1 cellular context compared by ENCODE assay signal in the genomic region with DNA sequence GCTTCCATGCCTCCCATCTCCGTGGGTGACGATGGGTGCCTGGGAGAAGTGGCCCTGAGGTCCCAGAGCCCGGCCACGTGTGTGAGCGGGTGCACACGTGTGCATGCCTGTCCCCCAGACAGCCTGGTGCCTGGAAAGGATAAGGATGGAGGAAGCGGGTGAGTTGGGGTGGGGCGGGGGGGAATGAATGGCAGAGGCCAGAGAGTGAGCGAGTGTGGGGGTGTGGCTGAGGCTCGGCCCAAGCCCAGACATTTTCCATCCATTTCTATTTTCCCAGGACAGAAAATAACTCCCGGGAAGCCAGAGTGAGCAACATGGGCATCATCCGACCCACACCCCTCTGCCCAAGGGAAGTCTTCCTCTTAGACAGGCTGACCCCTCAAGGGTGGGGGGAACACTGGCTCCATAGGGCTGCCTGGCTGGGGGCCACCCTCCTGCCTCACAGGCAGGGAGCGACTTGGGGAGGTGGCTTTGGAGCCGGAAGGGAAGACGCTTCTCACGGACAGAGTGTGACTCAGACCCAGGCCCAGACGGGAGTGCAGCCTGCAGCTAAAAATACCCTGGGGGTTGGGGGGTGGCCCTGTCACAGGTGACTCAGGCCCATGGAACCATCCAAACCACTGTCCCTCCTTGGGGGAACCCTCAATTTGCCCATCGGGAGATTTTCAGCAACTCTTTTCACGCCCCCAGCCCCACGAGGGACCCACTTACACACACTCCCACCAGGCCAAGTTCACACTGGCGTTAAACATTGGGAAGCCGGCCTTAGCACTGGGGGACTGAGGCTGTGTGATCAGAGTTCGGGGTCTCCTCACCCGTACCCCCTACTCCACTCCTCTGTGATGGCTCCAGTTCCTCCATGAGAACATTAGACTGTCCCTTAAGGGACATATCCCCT. TPM values are rescaled to one million over a fixed set of nuclear protein-coding genes. Genes with fewer than 3 reads are reported as not detected.
"Had no signal": no experiment of that assay in that cellular context is flagged by ENCODE, and none has a peak within 500 bp of the region (broad histone marks: within the 10 kb centered on the region; RNA-seq: fewer than 3 reads in every experiment).

No MANE protein-coding gene starts in this region.

RNA-seq across cellular contexts. Expression of gene UPK3BL2, which starts 38.0 kb away (rescaled TPM):
- total RNA-seq: RPMI7951 had no signal
